10 cellular contexts compared by ENCODE assay signal in genomic region chrX:24466025-24466424, GRCh38. TPM values are rescaled to one million over a fixed set of nuclear protein-coding genes. Genes with fewer than 3 reads are reported as not detected.
DNase-seq lines count a peak whose midpoint lies in the region; ATAC-seq and TF ChIP-seq lines count a peak whose summit lies in the region.
"Had no signal": no experiment of that assay in that cellular context is flagged by ENCODE, and none has a peak within 500 bp of the region (broad histone marks: within the 10 kb centered on the region; RNA-seq: fewer than 3 reads in every experiment).

No MANE protein-coding gene starts in this region.

- no peaks in the 10 kb centered on the region for H3K9me3 ChIP-seq in SK-N-SH
- H3K9me3 ChIP-seq in stomach: no peaks in the 10 kb centered on the region

- TF ChIP-seq EP300 in SK-N-SH (IDR thresholded peaks at IDR 0.05; ENCODE audit: borderline replicate concordance in 1 of 2, low read depth in 1 of 2, low read length in 1 of 2): no peak
- TF ChIP-seq EP300 in stomach (IDR thresholded peaks at IDR 0.05): no peak

- intact Hi-C loops in activated CD4-positive, alpha-beta memory T cell treated with anti-CD3 and anti-CD28 coated beads for 36 hours (cut with micrococcal nuclease): loop anchor here (5.0 kb wide), 1 partner anchor 46 kb away; no protein-coding TSS in a partner anchor
- intact Hi-C loops in stomach (cut with DNase I; ENCODE audit: low total_unique reads): no loop called here

- WGBS in SK-N-SH (ENCODE audit: low lambda C conversion rate): 42% methylated on average over 11 of the region's 11 CpGs
- 30 to 62% (median 44%) methylated on average over 10 to 11 of the region's 11 CpGs for WGBS in stomach, 5 donors

- H3K4me3 ChIP-seq in SK-N-SH (ENCODE audit: low read depth in 2 of 2, low read length in 1 of 2): peak overlapping the region; percentile 62 to 71
- H3K4me3 ChIP-seq in stomach: peak overlapping the region; percentile 59 to 68 (median 63)

- H3K9me3 Mint-ChIP-seq in activated CD4-positive, alpha-beta memory T cell treated with anti-CD3 and anti-CD28 coated beads for 36 hours: no peaks in the 10 kb centered on the region

- no peak for TF ChIP-seq RAD21 in SK-N-SH (IDR thresholded peaks at IDR 0.05; ENCODE audit: low read length)

- H2AFZ ChIP-seq in SK-N-SH (ENCODE audit: low read depth): peak overlapping the region; percentile 82

- H4K20me1 ChIP-seq in SK-N-SH (ENCODE audit: insufficient read depth): no peaks in the 10 kb centered on the region

- TF ChIP-seq CTCF in SK-N-SH (IDR thresholded peaks at IDR 0.05) (no peak), stomach (IDR thresholded peaks at IDR 0.05) (no peak)

- peaks cover 40% of the 10 kb centered on the region for H3K4me1 Mint-ChIP-seq in activated CD4-positive, alpha-beta memory T cell treated with anti-CD3 and anti-CD28 coated beads for 36 hours (ENCODE audit: low read depth)

- CTCF ChIA-PET in SK-N-SH (lab: Yijun Ruan, JAX): no interaction called here
- CTCF ChIA-PET in activated CD4-positive, alpha-beta memory T cell treated with anti-CD3 and anti-CD28 coated beads for 36 hours (lab: Charles Lee): interaction anchor here (0.8 to 2.4 kb wide), 3 partner anchors 22 to 70 kb away, joined by 3 to 10 read pairs (median 3); no protein-coding TSS in a partner anchor

- DNase-seq in SK-N-SH (no peak), left kidney (ENCODE audit: low read depth, low spot score) (peak; percentile 11), stomach (no peak), T1000 (lab: John Stamatoyannopoulos, UW) (no peak), ecto neural progenitor cell (ENCODE audit: low spot score) (no peak)
- no peak for DNase-seq in activated CD4-positive, alpha-beta memory T cell treated with anti-CD3 and anti-CD28 coated beads for 36 hours
- DNase-seq: foreskin keratinocyte; stimulated activated naive CD4-positive, alpha-beta T cell treated with Interleukin-2 at 50 U/mL for 16 hours had no signal

- no peak overlapping the region for H3K27ac ChIP-seq in SK-N-SH (ENCODE audit: low read depth in 2 of 2, low read length in 1 of 2)
- peak overlapping the region in 4 of 5 donors; percentile 20 to 88 (median 80) for H3K27ac ChIP-seq in stomach
- H3K27ac ChIP-seq: foreskin keratinocyte had no signal

- no peak for ATAC-seq in SK-N-SH treated with all-trans-retinoic acid at 6 μM for 48 hours
- ATAC-seq in HG02623 (IDR thresholded peaks at IDR 0.05; ENCODE audit: unreplicated experiment): no peak

- H3K27me3 Mint-ChIP-seq in activated CD4-positive, alpha-beta memory T cell treated with anti-CD3 and anti-CD28 coated beads for 36 hours: no peaks in the 10 kb centered on the region

- H3K79me2 ChIP-seq in SK-N-SH (ENCODE audit: insufficient read depth): no peaks in the 10 kb centered on the region

- H3K4me1 ChIP-seq in SK-N-SH (ENCODE audit: control insufficient read depth in 1 of 2, insufficient read depth in 2 of 2, low read depth in 1 of 2, low read length in 1 of 2): peaks cover 0 to 5% of the 10 kb centered on the region in 2 experiments; a peak in 2 of 4 replicates
- H3K4me1 ChIP-seq in stomach: peaks cover 0 to 4% (median 0%) of the 10 kb centered on the region in 4 donors
- H3K4me1 ChIP-seq: foreskin keratinocyte had no signal

- H3K27me3 ChIP-seq in SK-N-SH (ENCODE audit: insufficient read depth) (no peaks in the 10 kb centered on the region; the same call in 1 of the 2 replicates), stomach (peaks cover 0 to 3% (median 0%) of the 10 kb centered on the region in 3 donors)
- H3K27me3 ChIP-seq: foreskin keratinocyte had no signal

- no peak for TF ChIP-seq POLR2A in stomach (IDR thresholded peaks at IDR 0.05)

- no peaks in the 10 kb centered on the region for H3K9me2 ChIP-seq in SK-N-SH

- peak overlapping the region; percentile 81 for H3K4me2 ChIP-seq in SK-N-SH

- no peaks in the 10 kb centered on the region for H3K36me3 Mint-ChIP-seq in activated CD4-positive, alpha-beta memory T cell treated with anti-CD3 and anti-CD28 coated beads for 36 hours

- peak overlapping the region; percentile 76 for H3K27ac Mint-ChIP-seq in activated CD4-positive, alpha-beta memory T cell treated with anti-CD3 and anti-CD28 coated beads for 36 hours

- H3K4me3 Mint-ChIP-seq in activated CD4-positive, alpha-beta memory T cell treated with anti-CD3 and anti-CD28 coated beads for 36 hours: peak overlapping the region; percentile 74

- H3F3A ChIP-seq in SK-N-SH (replicated peaks; ENCODE audit: insufficient read depth): no peaks in the 10 kb centered on the region

- no peak overlapping the region for H3K9ac ChIP-seq in SK-N-SH

- POLR2A ChIA-PET in SK-N-SH (lab: Yijun Ruan, JAX): no interaction called here
- POLR2A ChIA-PET in activated CD4-positive, alpha-beta memory T cell treated with anti-CD3 and anti-CD28 coated beads for 36 hours (lab: Charles Lee): interaction anchor here (3.2 kb wide), 1 partner anchor 13 kb away, joined by 27 read pairs; no protein-coding TSS in a partner anchor

- no peaks in the 10 kb centered on the region for H3K36me3 ChIP-seq in SK-N-SH (replicated peaks in 1 of 2; ENCODE audit: control insufficient read depth in 1 of 2, insufficient read depth in 2 of 2, low read length in 1 of 2)
- H3K36me3 ChIP-seq in stomach: no peaks in the 10 kb centered on the region

TF ChIP-seq in SK-N-SH, 30 proteins besides CTCF, POLR2A, EP300 and RAD21 (continues in another document):
- no peak for TF ChIP-seq IRF3 (IDR thresholded peaks at IDR 0.05; ENCODE audit: low read depth, low read length)
- no peak for TF ChIP-seq RCOR1 (IDR thresholded peaks at IDR 0.05; ENCODE audit: low read length)
- no peak for TF ChIP-seq GABPA (IDR thresholded peaks at IDR 0.05; ENCODE audit: low read depth)
- TF ChIP-seq FOSL2 (IDR thresholded peaks at IDR 0.05; ENCODE audit: borderline replicate concordance, low read depth): no peak

TF ChIP-seq in SK-N-SH treated with all-trans-retinoic acid at 6 μM for 48 hours, 23 proteins besides CTCF, POLR2A, EP300 and RAD21:
- no peak for TF ChIP-seq ESRRG (CRISPR knock-in tag; IDR thresholded peaks at IDR 0.05)
- TF ChIP-seq PPARA (CRISPR knock-in tag; IDR thresholded peaks at IDR 0.05; ENCODE audit: borderline replicate concordance): no peak
- no peak for TF ChIP-seq ISL1 (CRISPR knock-in tag; IDR thresholded peaks at IDR 0.05)
- TF ChIP-seq CSDC2 (CRISPR knock-in tag; IDR thresholded peaks at IDR 0.05): no peak
- no peak for TF ChIP-seq ZFP3 (CRISPR knock-in tag; IDR thresholded peaks at IDR 0.05)
- TF ChIP-seq POU6F1 (CRISPR knock-in tag; IDR thresholded peaks at IDR 0.05; ENCODE audit: borderline replicate concordance, low read depth): no peak
- no peak for TF ChIP-seq ZFP30 (CRISPR knock-in tag; IDR thresholded peaks at IDR 0.05)
- TF ChIP-seq TSHZ2 (CRISPR knock-in tag; IDR thresholded peaks at IDR 0.05): no peak
- TF ChIP-seq BACH2 (CRISPR knock-in tag; IDR thresholded peaks at IDR 0.05; ENCODE audit: borderline replicate concordance): no peak

RNA-seq across cellular contexts. Expression of gene PDK3, which starts 0.9 kb away (rescaled TPM):
- polyA plus RNA-seq in SK-N-SH (2012; rRNA removed) (2.5 and 3.1 TPM in 2 replicates), stomach (1 to 10 TPM; 2.0 to 3.2 (median 2.3) TPM)
- polyA plus RNA-seq in SK-N-SH (2012; cell fraction: cytosol; rRNA removed): 3.1 and 3.2 TPM in 2 replicates
- polyA plus RNA-seq in SK-N-SH (2012; cell fraction: nucleus; rRNA removed): 0.85 and 1.6 TPM in 2 replicates
- 10 to 100 TPM; 39.8 to 41.3 TPM for total RNA-seq in activated CD4-positive, alpha-beta memory T cell treated with anti-CD3 and anti-CD28 coated beads for 36 hours
- total RNA-seq in stomach: 10 to 100 TPM in 3 of 5 donors, 1 to 10 TPM in 1, under 1 TPM in 1; 0.29 to 81.1 (median 22.0) TPM

Comparison
In these comparisons a context has a peak if more than half of its experiments do, and no peak if none do; other contexts are left out.
1. H3K27ac ChIP-seq: peak in stomach (4 of 5); none in SK-N-SH (0 of 2).